16 cellular contexts compared by ENCODE assay signal in the genomic region with DNA sequence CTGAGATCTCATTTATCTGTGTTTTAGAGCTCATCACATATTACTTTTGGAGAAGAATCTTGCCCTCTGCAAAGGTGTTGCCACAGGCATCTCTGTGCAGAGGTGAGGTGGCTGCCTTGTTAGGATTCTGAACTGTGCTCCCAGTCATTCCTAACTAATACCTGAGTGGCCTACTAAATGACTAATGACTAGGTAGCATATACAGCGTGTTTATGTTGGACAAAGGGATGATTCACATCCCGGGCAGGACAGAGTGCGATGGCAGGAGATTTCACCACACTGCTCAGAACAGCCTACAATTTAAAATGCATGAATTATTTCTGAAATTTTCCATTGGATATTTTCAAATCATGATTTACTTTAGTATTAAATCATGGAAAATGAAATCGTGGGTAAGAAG. TPM values are rescaled to one million over a fixed set of nuclear protein-coding genes. Genes with fewer than 3 reads are reported as not detected.
"Had no signal": no experiment of that assay in that cellular context is flagged by ENCODE, and none has a peak within 500 bp of the region (broad histone marks: within the 10 kb centered on the region; RNA-seq: fewer than 3 reads in every experiment).

No MANE protein-coding gene starts in this region.

- DNase-seq: activated CD4-positive, alpha-beta T cell treated with anti-CD3 and anti-CD28 coated beads for 4 hours; activated naive CD4-positive, alpha-beta T cell treated with anti-CD3 and anti-CD28 coated beads, Interleukin-2, amount 10 ng/mL, durations not matched to agents 7 days and 5 days; effector memory CD4-positive, alpha-beta T cell; immature natural killer cell; left ventricle myocardium inferior; mesendoderm; nephron progenitor cell; psoas muscle; stimulated activated CD4-positive, alpha-beta T cell treated with anti-CD3 and anti-CD28 coated beads, Interleukin-4, amount 100 ng/mL, for 24 hours; stimulated activated naive CD8-positive, alpha-beta T cell treated with anti-CD3 and anti-CD28 coated beads, Interleukin-15, amount 100 ng/mL, for 72 hours; testis had no signal

- H3K4me3 ChIP-seq: left ventricle myocardium inferior, psoas muscle, testis had no signal

- H3K9me3 Mint-ChIP-seq: central memory CD8-positive, alpha-beta T cell; immature natural killer cell; stimulated activated naive CD8-positive, alpha-beta T cell treated with anti-CD3 and anti-CD28 coated beads, Interleukin-15, amount 100 ng/mL, for 72 hours had no signal

- H3K27ac Mint-ChIP-seq: activated naive CD4-positive, alpha-beta T cell treated with anti-CD3 and anti-CD28 coated beads, Interleukin-2, amount 10 ng/mL, durations not matched to agents 7 days and 5 days; immature natural killer cell; nephron progenitor cell; stimulated activated naive CD8-positive, alpha-beta T cell treated with anti-CD3 and anti-CD28 coated beads, Interleukin-15, amount 100 ng/mL, for 72 hours; T-helper 1 cell treated with Interleukin-12 subunit alpha and Interleukin-12 subunit beta and Interleukin-4 antibody, amounts not matched to agents 30 μg/mL and 1 μg/mL, for 36 hours had no signal

- H3K9me3 ChIP-seq: left ventricle myocardium inferior, psoas muscle, testis had no signal

- H3K4me3 Mint-ChIP-seq: activated naive CD4-positive, alpha-beta T cell treated with anti-CD3 and anti-CD28 coated beads, Interleukin-2, amount 10 ng/mL, durations not matched to agents 7 days and 5 days; central memory CD8-positive, alpha-beta T cell; immature natural killer cell; nephron progenitor cell; stimulated activated naive CD8-positive, alpha-beta T cell treated with anti-CD3 and anti-CD28 coated beads, Interleukin-15, amount 100 ng/mL, for 72 hours; T-helper 1 cell treated with Interleukin-12 subunit alpha and Interleukin-12 subunit beta and Interleukin-4 antibody, amounts not matched to agents 30 μg/mL and 1 μg/mL, for 36 hours had no signal

- H3K27ac ChIP-seq: left ventricle myocardium inferior, psoas muscle, testis had no signal

- H3K27me3 ChIP-seq: testis had no signal

- H3K36me3 ChIP-seq: left ventricle myocardium inferior had no signal

- H3K36me3 Mint-ChIP-seq: activated naive CD4-positive, alpha-beta T cell treated with anti-CD3 and anti-CD28 coated beads, Interleukin-2, amount 10 ng/mL, durations not matched to agents 7 days and 5 days; immature natural killer cell had no signal

- H3K4me1 Mint-ChIP-seq: activated naive CD4-positive, alpha-beta T cell treated with anti-CD3 and anti-CD28 coated beads, Interleukin-2, amount 10 ng/mL, durations not matched to agents 7 days and 5 days; central memory CD8-positive, alpha-beta T cell; immature natural killer cell; nephron progenitor cell; stimulated activated naive CD8-positive, alpha-beta T cell treated with anti-CD3 and anti-CD28 coated beads, Interleukin-15, amount 100 ng/mL, for 72 hours had no signal

- ATAC-seq: psoas muscle; stimulated activated naive CD8-positive, alpha-beta T cell treated with anti-CD3 and anti-CD28 coated beads, Interleukin-15, amount 100 ng/mL, for 72 hours had no signal

- H3K4me1 ChIP-seq: left ventricle myocardium inferior, psoas muscle, testis had no signal

RNA-seq across cellular contexts. Expression of gene CGA, which starts 23.1 kb away (rescaled TPM):
- total RNA-seq: epithelial cell of proximal tubule, left ventricle myocardium inferior, osteoblast, testis, urinary bladder had no signal
